Comparison of ENCODE assay signal across 9 cellular contexts in the genomic region with DNA sequence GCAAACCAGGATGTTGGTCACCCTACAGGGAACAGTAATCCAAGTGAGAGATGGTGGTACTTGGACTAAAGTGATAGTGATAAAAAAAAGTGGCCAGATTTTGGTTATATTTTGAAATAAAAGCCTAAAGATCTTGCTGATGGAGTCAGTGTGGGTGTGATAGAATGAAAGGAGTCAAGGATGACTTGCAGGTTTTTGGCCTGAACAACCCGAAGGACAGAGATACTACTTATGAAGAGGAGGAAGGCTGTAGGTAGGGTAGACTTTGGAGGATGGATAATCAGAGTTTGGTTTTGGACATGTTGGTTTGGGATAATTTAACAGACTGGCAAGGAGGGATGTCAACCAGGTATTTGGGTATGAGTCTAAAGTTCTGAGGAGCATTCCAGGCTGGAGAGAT. TPM values are rescaled to one million over a fixed set of nuclear protein-coding genes. Genes with fewer than 3 reads are reported as not detected.
"Had no signal": no experiment of that assay in that cellular context is flagged by ENCODE, and none has a peak within 500 bp of the region (broad histone marks: within the 10 kb centered on the region; RNA-seq: fewer than 3 reads in every experiment).

No MANE protein-coding gene starts in this region.

- FAIRE-seq: G401.6, GM12878, GM12891, GM12892, GM18507, GM19239 had no signal

- H3K4me3 ChIP-seq: GM12878 had no signal

- DNase-seq: GDM1, GF-D8 had no signal

- ATAC-seq: GM12878 had no signal

RNA-seq across cellular contexts. Expression of gene TEX38, which starts 1.5 kb away (rescaled TPM):
- total RNA-seq: G401, GM12878 had no signal
